23 cellular contexts compared by ENCODE assay signal in genomic region chr2:7849027-7849426, GRCh38.
DNase-seq lines count a peak whose midpoint lies in the region; ATAC-seq, FAIRE-seq and TF ChIP-seq lines count a peak whose summit lies in the region.
"Had no signal": no experiment of that assay in that cellular context is flagged by ENCODE, and none has a peak within 500 bp of the region (broad histone marks: within the 10 kb centered on the region; RNA-seq: fewer than 3 reads in every experiment).

No MANE protein-coding gene starts in this region.

- POLR2A ChIA-PET in activated CD8-positive, alpha-beta T cell treated with anti-CD3 and anti-CD28 coated beads for 36 hours (lab: Charles Lee): interaction anchor here (1.1 kb wide), 1 partner anchor 105 kb away, joined by 3 read pairs; no protein-coding TSS in a partner anchor
- POLR2A ChIA-PET in activated CD8-positive, alpha-beta T cell treated with anti-CD3 and anti-CD28 coated beads, Interleukin-2, amount 10 ng/mL, durations not matched to agents 7 days and 5 days (lab: Charles Lee): no interaction called here

- peak overlapping the region; percentile 56 for H3K27ac Mint-ChIP-seq in activated CD8-positive, alpha-beta T cell treated with anti-CD3 and anti-CD28 coated beads for 36 hours
- H3K27ac Mint-ChIP-seq in activated CD8-positive, alpha-beta T cell treated with anti-CD3 and anti-CD28 coated beads, Interleukin-2, amount 10 ng/mL, durations not matched to agents 7 days and 5 days: no peak overlapping the region
- peak overlapping the region; percentile 94 for H3K27ac Mint-ChIP-seq in activated T-helper 17 cell treated with anti-CD3 and anti-CD28 coated beads, Interleukin-2, amount 50 U/mL, for 72 hours
- H3K27ac Mint-ChIP-seq in neural progenitor cell: peak overlapping the region; percentile 50
- H3K27ac Mint-ChIP-seq: HFFc6, IgD-negative memory B cell had no signal

- no peaks in the 10 kb centered on the region for H4K20me1 ChIP-seq in neural progenitor cell (ENCODE audit: low read depth)

- peaks cover 11% of the 10 kb centered on the region for H3K4me1 ChIP-seq in neural progenitor cell

- CTCF ChIA-PET in activated CD8-positive, alpha-beta T cell treated with anti-CD3 and anti-CD28 coated beads for 36 hours (lab: Charles Lee): no interaction called here
- CTCF ChIA-PET in activated CD8-positive, alpha-beta T cell treated with anti-CD3 and anti-CD28 coated beads, Interleukin-2, amount 10 ng/mL, durations not matched to agents 7 days and 5 days (lab: Charles Lee): no interaction called here

- no peak overlapping the region for H3K27ac ChIP-seq in neural progenitor cell
- H3K27ac ChIP-seq: HL-60 had no signal

- no peaks in the 10 kb centered on the region for H3F3A ChIP-seq in neural progenitor cell (ENCODE audit: low read depth)

- no peak for FAIRE-seq in RCC 7860 (lab: Jason Lieb, UNC)
- FAIRE-seq: G401.6 had no signal

- ATAC-seq in activated CD8-positive, alpha-beta T cell treated with anti-CD3 and anti-CD28 coated beads for 36 hours: no peak
- ATAC-seq in activated CD8-positive, alpha-beta T cell treated with anti-CD3 and anti-CD28 coated beads, Interleukin-2, amount 10 ng/mL, durations not matched to agents 7 days and 5 days: no peak
- ATAC-seq in activated T-helper 17 cell treated with anti-CD3 and anti-CD28 coated beads, Interleukin-2, amount 50 U/mL, for 72 hours (replicated peaks): no peak
- ATAC-seq in HG02759 (IDR thresholded peaks at IDR 0.05; ENCODE audit: unreplicated experiment): no peak

- H3K36me3 Mint-ChIP-seq in activated CD8-positive, alpha-beta T cell treated with anti-CD3 and anti-CD28 coated beads for 36 hours (ENCODE audit: low read depth): no peaks in the 10 kb centered on the region
- no peaks in the 10 kb centered on the region for H3K36me3 Mint-ChIP-seq in activated CD8-positive, alpha-beta T cell treated with anti-CD3 and anti-CD28 coated beads, Interleukin-2, amount 10 ng/mL, durations not matched to agents 7 days and 5 days (ENCODE audit: low read depth)
- no peaks in the 10 kb centered on the region for H3K36me3 Mint-ChIP-seq in activated T-helper 17 cell treated with anti-CD3 and anti-CD28 coated beads, Interleukin-2, amount 50 U/mL, for 72 hours (ENCODE audit: low read depth)
- no peaks in the 10 kb centered on the region for H3K36me3 Mint-ChIP-seq in neural progenitor cell
- H3K36me3 Mint-ChIP-seq: IgD-negative memory B cell had no signal

- no peak overlapping the region for H3K9ac ChIP-seq in neural progenitor cell

- H3K4me2 ChIP-seq in neural progenitor cell: no peak overlapping the region

- no peak overlapping the region for H2AFZ ChIP-seq in neural progenitor cell (replicated peaks)

- H3K4me1 Mint-ChIP-seq in activated CD8-positive, alpha-beta T cell treated with anti-CD3 and anti-CD28 coated beads for 36 hours (ENCODE audit: low read depth): peaks cover 21% of the 10 kb centered on the region
- H3K4me1 Mint-ChIP-seq in activated CD8-positive, alpha-beta T cell treated with anti-CD3 and anti-CD28 coated beads, Interleukin-2, amount 10 ng/mL, durations not matched to agents 7 days and 5 days (ENCODE audit: low read depth): peaks cover 10% of the 10 kb centered on the region
- H3K4me1 Mint-ChIP-seq in activated T-helper 17 cell treated with anti-CD3 and anti-CD28 coated beads, Interleukin-2, amount 50 U/mL, for 72 hours: peaks cover 19% of the 10 kb centered on the region
- peaks cover 25% of the 10 kb centered on the region for H3K4me1 Mint-ChIP-seq in neural progenitor cell
- H3K4me1 Mint-ChIP-seq: IgD-negative memory B cell had no signal

- H3K27me3 Mint-ChIP-seq in activated CD8-positive, alpha-beta T cell treated with anti-CD3 and anti-CD28 coated beads for 36 hours: no peaks in the 10 kb centered on the region
- no peaks in the 10 kb centered on the region for H3K27me3 Mint-ChIP-seq in activated CD8-positive, alpha-beta T cell treated with anti-CD3 and anti-CD28 coated beads, Interleukin-2, amount 10 ng/mL, durations not matched to agents 7 days and 5 days (ENCODE audit: low read depth)
- H3K27me3 Mint-ChIP-seq in activated T-helper 17 cell treated with anti-CD3 and anti-CD28 coated beads, Interleukin-2, amount 50 U/mL, for 72 hours: peaks cover 6% of the 10 kb centered on the region
- H3K27me3 Mint-ChIP-seq in neural progenitor cell (ENCODE audit: insufficient read depth, low read depth): no peaks in the 10 kb centered on the region

- intact Hi-C loops in activated CD8-positive, alpha-beta T cell treated with anti-CD3 and anti-CD28 coated beads for 36 hours (cut with micrococcal nuclease): no loop called here

- H3K36me3 ChIP-seq in neural progenitor cell: no peaks in the 10 kb centered on the region
- H3K36me3 ChIP-seq: MG63 had no signal

- TF ChIP-seq CTCF in activated CD8-positive, alpha-beta T cell treated with anti-CD3 and anti-CD28 coated beads for 36 hours (IDR thresholded peaks at IDR 0.05): no peak
- TF ChIP-seq CTCF in neural progenitor cell (IDR thresholded peaks at IDR 0.05): no peak

- H3K27me3 ChIP-seq in neural progenitor cell: no peaks in the 10 kb centered on the region
- H3K27me3 ChIP-seq: MG63 had no signal

- no peaks in the 10 kb centered on the region for H3K9me3 ChIP-seq in neural progenitor cell (ENCODE audit: low read depth)
- H3K9me3 ChIP-seq: MG63 had no signal

- DNase-seq in activated CD8-positive, alpha-beta T cell treated with anti-CD3 and anti-CD28 coated beads for 36 hours: no peak
- no peak for DNase-seq in activated CD8-positive, alpha-beta T cell treated with anti-CD3 and anti-CD28 coated beads, Interleukin-2, amount 10 ng/mL, durations not matched to agents 7 days and 5 days
- DNase-seq in NCI-H146 treated with DMSO at 0.1 percent for 48 hours (lab: John Stamatoyannopoulos, UW; ENCODE audit: unreplicated experiment) (peak; percentile 26), neural progenitor cell (ENCODE audit: low spot score) (no peak), RCC 7860 (ENCODE audit: low spot score) (no peak)
- DNase-seq: ACHN, DMS 273 treated with DMSO at 0.1 percent for 48 hours, H7, HFFc6, Karpas-422, MG63, NCI-H1048, NCI-H1694, NCI-H2081 treated with DMSO at 0.1 percent for 48 hours, NCI-H510A, NCI-H774, RPMI8226, SIG-M5 had no signal

- H3K79me2 ChIP-seq in neural progenitor cell (ENCODE audit: low read depth): no peaks in the 10 kb centered on the region

- no peak overlapping the region for H3K4me3 Mint-ChIP-seq in activated CD8-positive, alpha-beta T cell treated with anti-CD3 and anti-CD28 coated beads for 36 hours
- no peak overlapping the region for H3K4me3 Mint-ChIP-seq in activated CD8-positive, alpha-beta T cell treated with anti-CD3 and anti-CD28 coated beads, Interleukin-2, amount 10 ng/mL, durations not matched to agents 7 days and 5 days
- peak overlapping the region; percentile 63 for H3K4me3 Mint-ChIP-seq in activated T-helper 17 cell treated with anti-CD3 and anti-CD28 coated beads, Interleukin-2, amount 50 U/mL, for 72 hours
- H3K4me3 Mint-ChIP-seq in neural progenitor cell: no peak overlapping the region
- H3K4me3 Mint-ChIP-seq: IgD-negative memory B cell had no signal

- H3K4me3 ChIP-seq in neural progenitor cell: no peak overlapping the region
- H3K4me3 ChIP-seq: MG63 had no signal

- no peaks in the 10 kb centered on the region for H3K9me3 Mint-ChIP-seq in activated CD8-positive, alpha-beta T cell treated with anti-CD3 and anti-CD28 coated beads for 36 hours
- H3K9me3 Mint-ChIP-seq in activated CD8-positive, alpha-beta T cell treated with anti-CD3 and anti-CD28 coated beads, Interleukin-2, amount 10 ng/mL, durations not matched to agents 7 days and 5 days (ENCODE audit: insufficient read depth): no peaks in the 10 kb centered on the region
- no peaks in the 10 kb centered on the region for H3K9me3 Mint-ChIP-seq in activated T-helper 17 cell treated with anti-CD3 and anti-CD28 coated beads, Interleukin-2, amount 50 U/mL, for 72 hours
- no peaks in the 10 kb centered on the region for H3K9me3 Mint-ChIP-seq in neural progenitor cell
- H3K9me3 Mint-ChIP-seq: HFFc6 had no signal
